22 cellular contexts compared by ENCODE assay signal in the genomic region with DNA sequence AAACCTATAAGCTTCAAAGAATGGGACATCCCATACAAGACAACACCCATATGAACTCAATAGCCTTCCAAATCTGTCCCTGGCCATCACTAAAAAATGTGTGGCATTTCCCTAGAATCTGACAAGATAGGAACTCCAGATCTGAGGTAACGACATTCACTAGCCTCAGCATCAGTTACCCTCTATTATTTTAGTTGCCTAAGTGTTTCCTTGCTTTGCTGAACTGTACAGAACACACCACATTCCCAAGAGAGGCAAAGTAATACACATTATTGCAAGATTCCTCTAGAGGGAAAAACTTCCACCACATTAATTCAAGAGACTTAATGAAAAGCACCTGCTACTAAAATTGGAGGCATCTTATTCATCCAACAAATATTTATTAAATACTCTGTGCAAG.
"Had no signal": no experiment of that assay in that cellular context is flagged by ENCODE, and none has a peak within 500 bp of the region (broad histone marks: within the 10 kb centered on the region; RNA-seq: fewer than 3 reads in every experiment).

No MANE protein-coding gene starts in this region.

- H3K4me3 Mint-ChIP-seq: activated B cell treated with CpG ODN at 0.5 μM for 24 hours; activated CD4-positive, alpha-beta T cell treated with anti-CD3 and anti-CD28 coated beads, Interleukin-2, amount 10 ng/mL, durations not matched to agents 24 days and 14 days; activated CD8-positive, alpha-beta T cell treated with anti-CD3 and anti-CD28 coated beads, Interleukin-2, amount 10 ng/mL, durations not matched to agents 7 days and 5 days; activated naive CD8-positive, alpha-beta T cell treated with anti-CD3 and anti-CD28 coated beads, Interleukin-2, amount 50 U/mL, for 24 hours; endodermal cell; immature natural killer cell had no signal

- H3K27me3 Mint-ChIP-seq: activated B cell treated with CpG ODN at 0.5 μM for 24 hours; activated CD4-positive, alpha-beta T cell treated with anti-CD3 and anti-CD28 coated beads, Interleukin-2, amount 10 ng/mL, durations not matched to agents 24 days and 14 days; activated naive CD8-positive, alpha-beta T cell treated with anti-CD3 and anti-CD28 coated beads, Interleukin-2, amount 50 U/mL, for 24 hours had no signal

- H3K9me3 Mint-ChIP-seq: activated B cell treated with CpG ODN at 0.5 μM for 24 hours; activated CD4-positive, alpha-beta T cell treated with anti-CD3 and anti-CD28 coated beads, Interleukin-2, amount 10 ng/mL, durations not matched to agents 24 days and 14 days; activated naive CD8-positive, alpha-beta T cell treated with anti-CD3 and anti-CD28 coated beads, Interleukin-2, amount 50 U/mL, for 24 hours; endodermal cell; immature natural killer cell; nephron had no signal

- H3K27ac Mint-ChIP-seq: activated B cell treated with CpG ODN at 0.5 μM for 24 hours, nephron had no signal

- H3K27me3 ChIP-seq: cardiac muscle cell, dorsolateral prefrontal cortex, tibial nerve had no signal

- ATAC-seq: activated CD8-positive, alpha-beta T cell treated with anti-CD3 and anti-CD28 coated beads, Interleukin-2, amount 10 ng/mL, durations not matched to agents 7 days and 5 days; activated naive CD8-positive, alpha-beta T cell treated with anti-CD3 and anti-CD28 coated beads, Interleukin-2, amount 50 U/mL, for 24 hours; right cardiac atrium had no signal

- H3K4me3 ChIP-seq: cardiac muscle cell, dorsolateral prefrontal cortex, prostate gland, tibial nerve had no signal

- H3K9me3 ChIP-seq: prostate gland, tibial nerve had no signal

- DNase-seq: activated B cell treated with CpG ODN at 0.5 μM for 24 hours; activated CD4-positive, alpha-beta T cell treated with anti-CD3 and anti-CD28 coated beads, Interleukin-2, amount 10 ng/mL, durations not matched to agents 24 days and 14 days; activated CD8-positive, alpha-beta memory T cell treated with anti-CD3 and anti-CD28 coated beads, Interleukin-2, amount 50 U/mL, for 4 hours; activated CD8-positive, alpha-beta T cell treated with anti-CD3 and anti-CD28 coated beads, Interleukin-2, amount 10 ng/mL, durations not matched to agents 7 days and 5 days; activated naive CD4-positive, alpha-beta T cell; activated naive CD8-positive, alpha-beta T cell treated with anti-CD3 and anti-CD28 coated beads, Interleukin-2, amount 50 U/mL, for 24 hours; dorsolateral prefrontal cortex; endodermal cell; erythroblast; foreskin melanocyte; head of caudate nucleus; immature natural killer cell; occipital lobe; right cardiac atrium; small intestine; stimulated activated CD4-positive, alpha-beta T cell treated with anti-CD3 and anti-CD28 coated beads, Interleukin-4, amount 100 ng/mL, for 24 hours; stimulated activated naive CD4-positive, alpha-beta T cell treated with Interleukin-2 at 50 U/mL for 16 hours; substantia nigra had no signal

- H3K4me1 ChIP-seq: prostate gland had no signal
